Comparison of ENCODE assay signal across 15 cellular contexts in the genomic region with DNA sequence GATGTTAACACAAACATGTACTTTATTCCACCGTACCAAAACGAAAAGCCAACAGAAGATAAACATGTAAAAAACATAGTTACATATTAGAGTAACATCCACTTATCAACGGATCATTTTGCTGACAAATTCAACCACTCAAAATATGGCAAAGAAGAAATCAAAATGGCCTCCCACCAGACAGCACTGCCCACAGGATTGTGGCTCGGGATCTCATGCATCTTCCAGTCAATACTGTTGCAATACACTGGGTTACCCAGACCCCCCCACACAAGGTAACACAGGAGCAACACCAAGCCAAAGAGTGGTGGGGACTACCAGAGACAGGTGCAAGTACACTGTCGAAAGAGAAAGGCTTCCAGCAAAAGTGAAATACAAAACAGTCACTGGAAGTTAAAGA. TPM values are rescaled to one million over a fixed set of nuclear protein-coding genes. Genes with fewer than 3 reads are reported as not detected.
DNase-seq lines count a peak whose midpoint lies in the region; ATAC-seq and TF ChIP-seq lines count a peak whose summit lies in the region.
"Had no signal": no experiment of that assay in that cellular context is flagged by ENCODE, and none has a peak within 500 bp of the region (broad histone marks: within the 10 kb centered on the region; RNA-seq: fewer than 3 reads in every experiment).

No MANE protein-coding gene starts in this region.

- no peak overlapping the region for H3K4ac ChIP-seq in H9 (ENCODE audit: low read depth, low read length)

- H3K23me2 ChIP-seq in H9 (ENCODE audit: insufficient read length, low read depth, low read length, poor library complexity, severe bottlenecking): no peaks in the 10 kb centered on the region

- H3K36me3 Mint-ChIP-seq in H9 (ENCODE audit: insufficient read depth in 1 of 3, low read depth in 3 of 3) (no peaks in the 10 kb centered on the region; a peak in 1 of 7 replicates), progenitor cell of endocrine pancreas (ENCODE audit: insufficient read depth) (peaks cover 10% of the 10 kb centered on the region)
- H3K36me3 Mint-ChIP-seq: CD14-positive monocyte; CD8-positive, alpha-beta T cell had no signal

- H4K8ac ChIP-seq in H9 (replicated peaks; ENCODE audit: insufficient read length, low read depth, low read length): no peak overlapping the region

- H2BK12ac ChIP-seq in H9 (ENCODE audit: insufficient read length, low read depth, low read length): no peak overlapping the region

- no peak for TF ChIP-seq CTCF in H9 (conservative IDR thresholded peaks at IDR 0.05)
- no peak for TF ChIP-seq CTCF in progenitor cell of endocrine pancreas (IDR thresholded peaks at IDR 0.05; ENCODE audit: unreplicated experiment)

- H4K20me1 ChIP-seq in H9 (ENCODE audit: control insufficient read depth, insufficient read depth, insufficient read length): no peaks in the 10 kb centered on the region

- no peak overlapping the region for H3K27ac ChIP-seq in H9 (ENCODE audit: insufficient read length, low read depth, low read length)
- peak overlapping the region; percentile 71; the same call in 1 of the 2 replicates for H3K27ac ChIP-seq in HUES6 (ENCODE audit: low read depth, low read length)
- H3K27ac ChIP-seq: A549 had no signal

- H3K4me2 ChIP-seq in H9 (ENCODE audit: insufficient read depth, insufficient read length, low read length): no peak overlapping the region
- H3K4me2 ChIP-seq: A549 had no signal

- no peak overlapping the region for H3T11ph ChIP-seq in H9 (ENCODE audit: low read length)

- no peak overlapping the region for H2AK5ac ChIP-seq in H9 (ENCODE audit: insufficient read length, low read length)

- H3K18ac ChIP-seq in H9 (ENCODE audit: insufficient read length, low read depth, low read length): no peak overlapping the region

- H3K9me3 Mint-ChIP-seq in H9 (no peaks in the 10 kb centered on the region), progenitor cell of endocrine pancreas (ENCODE audit: low read depth) (peaks cover 4% of the 10 kb centered on the region)
- H3K9me3 Mint-ChIP-seq: CD8-positive, alpha-beta T cell had no signal

- H3K9me3 ChIP-seq in H9 (ENCODE audit: control insufficient read depth, low read depth, low read length) (no peaks in the 10 kb centered on the region), HUES6 (ENCODE audit: control insufficient read depth, insufficient read depth, low read depth, low read length) (no peaks in the 10 kb centered on the region)
- H3K9me3 ChIP-seq: A549 had no signal

- H3K4me1 Mint-ChIP-seq in H9 (peaks cover 41 to 73% of the 10 kb centered on the region in 2 experiments), progenitor cell of endocrine pancreas (ENCODE audit: low read depth) (peaks cover 50% of the 10 kb centered on the region)

- H3K14ac ChIP-seq in H9 (ENCODE audit: insufficient read depth, low read length): no peak overlapping the region

- H3K56ac ChIP-seq in H9 (ENCODE audit: insufficient read length, low read depth, low read length): no peak overlapping the region

- peaks cover 7% of the 10 kb centered on the region; the same call in 1 of the 2 replicates for H3K4me1 ChIP-seq in H9 (ENCODE audit: insufficient read depth, low read length)
- H3K4me1 ChIP-seq in HUES6 (ENCODE audit: control insufficient read depth, insufficient read depth, low read length): peaks cover 62% of the 10 kb centered on the region

- WGBS in H9 (ENCODE audit: extremely low coverage, insufficient read length, low lambda C conversion rate): no CpG with 5 or more reads among the region's 5 CpGs

- no peak overlapping the region for H3K23ac ChIP-seq in H9 (ENCODE audit: insufficient read length, low read depth, low read length)

- ATAC-seq in left lobe of liver: peak; percentile 17
- no peak for ATAC-seq in GM21786 (IDR thresholded peaks at IDR 0.05; ENCODE audit: unreplicated experiment)
- ATAC-seq: A549; CD8-positive, alpha-beta T cell had no signal

- H3K27me3 Mint-ChIP-seq in H9 (ENCODE audit: low read depth) (no peaks in the 10 kb centered on the region), progenitor cell of endocrine pancreas (no peaks in the 10 kb centered on the region)

- in situ Hi-C loops in G401 (cut with HindIII; ENCODE audit: low sequenced_read_pairs): no loop called here

- H2BK5ac ChIP-seq in H9 (ENCODE audit: insufficient read length, low read length): no peak overlapping the region

- no peaks in the 10 kb centered on the region for H3K36me3 ChIP-seq in HUES6 (ENCODE audit: control insufficient read depth, insufficient read depth, low read length)

- H3K27ac Mint-ChIP-seq in H9: peak overlapping the region in 2 of 3 experiments; percentile 41 to 71; a peak in 3 of 7 replicates
- H3K27ac Mint-ChIP-seq in progenitor cell of endocrine pancreas: peak overlapping the region; percentile 97
- H3K27ac Mint-ChIP-seq: CD14-positive monocyte; CD8-positive, alpha-beta T cell had no signal

- peaks cover 5% of the 10 kb centered on the region; the same call in 1 of the 2 replicates for H3K79me2 ChIP-seq in H9 (ENCODE audit: insufficient read depth, low read length)

- H3K4me3 ChIP-seq in HUES6 (ENCODE audit: low read depth, low read length): no peak overlapping the region
- H3K4me3 ChIP-seq: A549 had no signal

- H3K27me3 ChIP-seq in H9 (ENCODE audit: insufficient read depth, low read length): no peaks in the 10 kb centered on the region
- H3K27me3 ChIP-seq in HUES6 (ENCODE audit: control insufficient read depth, insufficient read depth, low read length): no peaks in the 10 kb centered on the region

- no peak overlapping the region for H4K5ac ChIP-seq in H9 (ENCODE audit: insufficient read length, low read depth, low read length)

- no peak overlapping the region for H2AFZ ChIP-seq in H9 (ENCODE audit: low read length)

- H3K79me1 ChIP-seq in H9 (ENCODE audit: insufficient read depth, low read depth, low read length, poor library complexity, severe bottlenecking): no peaks in the 10 kb centered on the region

- no peak for DNase-seq in H9
- DNase-seq in left lobe of liver (ENCODE audit: low spot score): no peak
- DNase-seq in progenitor cell of endocrine pancreas (ENCODE audit: low spot score, unreplicated experiment): no peak
- DNase-seq in AML-193 (lab: John Stamatoyannopoulos, UW): no peak
- no peak for DNase-seq in G401 (ENCODE audit: low spot score)
- DNase-seq: CD8-positive, alpha-beta T cell; COR-L47; DND-41; GF-D8; GOT3; HCEC 1CT had no signal

- H3K9ac ChIP-seq in H9 (ENCODE audit: extremely low read depth, insufficient read length, low read length) (no peak overlapping the region), HUES6 (ENCODE audit: low read length) (no peak overlapping the region)

- H3K4me3 Mint-ChIP-seq in H9: no peak overlapping the region
- H3K4me3 Mint-ChIP-seq in progenitor cell of endocrine pancreas (ENCODE audit: low read depth): no peak overlapping the region
- H3K4me3 Mint-ChIP-seq: CD14-positive monocyte; CD8-positive, alpha-beta T cell had no signal

- no peak overlapping the region for H2BK120ac ChIP-seq in H9 (ENCODE audit: low read depth, low read length, poor library complexity, severe bottlenecking)

- no peak overlapping the region for H2BK15ac ChIP-seq in H9 (ENCODE audit: low read depth, low read length)

- no peak overlapping the region for H2BK20ac ChIP-seq in H9 (ENCODE audit: low read depth, low read length, poor library complexity, severe bottlenecking)

- no peak overlapping the region for H4K91ac ChIP-seq in H9 (ENCODE audit: insufficient read length, low read depth, low read length)

RNA-seq across cellular contexts. Expression of gene NHSL1, which starts 57.9 kb away (rescaled TPM):
- total RNA-seq in H9 (2021) (28.7 and 30.8 TPM in 2 replicates), left lobe of liver (59.8 TPM), progenitor cell of endocrine pancreas (79.0 and 86.5 TPM in 2 replicates)
- total RNA-seq in G401 (2014; rRNA removed; shearing (Covaris generic)): 0.80 and 7.8 TPM in 2 replicates
- total RNA-seq: CD8-positive, alpha-beta T cell had no signal
